Comparison of ENCODE assay signal across 19 cellular contexts in the genomic region with DNA sequence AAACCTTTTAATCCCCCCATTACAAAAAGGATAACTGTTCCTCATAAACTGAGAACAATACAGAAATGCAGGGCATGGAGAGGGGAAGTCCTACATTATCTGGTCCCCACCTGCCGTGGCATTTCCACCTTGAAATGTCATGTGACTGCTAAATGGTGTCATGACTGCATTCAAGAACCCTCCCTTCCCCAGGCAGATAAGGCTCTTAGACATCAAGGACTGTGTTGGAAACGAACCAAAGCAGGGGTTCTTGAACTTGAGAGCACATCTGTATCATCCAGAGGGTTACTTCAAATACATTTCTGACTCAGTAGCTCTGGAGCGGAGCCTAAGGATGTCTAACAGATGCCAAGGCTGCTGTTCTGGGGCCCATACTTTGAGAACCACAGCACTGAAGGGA. TPM values are rescaled to one million over a fixed set of nuclear protein-coding genes. Genes with fewer than 3 reads are reported as not detected.
DNase-seq lines count a peak whose midpoint lies in the region; TF ChIP-seq lines count a peak whose summit lies in the region.
"Had no signal": no experiment of that assay in that cellular context is flagged by ENCODE, and none has a peak within 500 bp of the region (broad histone marks: within the 10 kb centered on the region; RNA-seq: fewer than 3 reads in every experiment).

No MANE protein-coding gene starts in this region.

- no peak for TF ChIP-seq POLR2A in erythroblast (IDR thresholded peaks at IDR 0.05; ENCODE audit: low read length)

- H3K36me3 ChIP-seq in H7 (replicated peaks; ENCODE audit: control insufficient read depth, insufficient read depth, low read length), result peaks cover 8% of the 10 kb centered on the region
- peaks cover 0 to 11% of the 10 kb centered on the region in 2 experiments for H3K36me3 ChIP-seq in SK-N-SH (replicated peaks in 1 of 2; ENCODE audit: control insufficient read depth in 1 of 2, insufficient read depth in 2 of 2, low read length in 1 of 2)

- peaks cover 14% of the 10 kb centered on the region for H3F3A ChIP-seq in SK-N-SH (replicated peaks; ENCODE audit: insufficient read depth)

- H3K36me3 Mint-ChIP-seq in nephron (ENCODE audit: low read depth), result peaks cover 8% of the 10 kb centered on the region

- DNase-seq in DMS79 (lab: John Stamatoyannopoulos, UW), result peak; percentile 30
- peak; percentile 15 for DNase-seq in H7
- DNase-seq in choroid plexus epithelial cell (ENCODE audit: low read depth), result peak; percentile 35
- no peak for DNase-seq in erythroblast (lab: John Stamatoyannopoulos, UW)
- DNase-seq in SK-N-SH, result no peak
- no peak for DNase-seq in kidney glomerular epithelial cell (lab: John Stamatoyannopoulos, UW)
- DNase-seq: CD4-positive, alpha-beta T cell; COR-L47; DND-41; Karpas-422; NCI-H1694; NK-92 treated with Interleukin-12 subunit alpha and Interleukin-12 subunit beta, amount 100 ng/mL, for 24 hours; SIG-M5 had no signal

- no peak overlapping the region for H3K9ac ChIP-seq in SK-N-SH

- no peaks in the 10 kb centered on the region for H3K27me3 Mint-ChIP-seq in nephron (ENCODE audit: low read depth)
- H3K27me3 Mint-ChIP-seq: CD4-positive, alpha-beta T cell had no signal

- peaks cover 10 to 23% of the 10 kb centered on the region in 2 experiments for H3K4me1 ChIP-seq in SK-N-SH (ENCODE audit: control insufficient read depth in 1 of 2, insufficient read depth in 2 of 2, low read depth in 1 of 2, low read length in 1 of 2)

- H3K27me3 ChIP-seq in H7 (ENCODE audit: control insufficient read depth, insufficient read depth, low read length), result no peaks in the 10 kb centered on the region
- no peaks in the 10 kb centered on the region for H3K27me3 ChIP-seq in SK-N-SH (ENCODE audit: insufficient read depth)

- WGBS in SK-N-SH (ENCODE audit: low lambda C conversion rate), result 75% methylated on average over 3 of the region's 3 CpGs

- H3K4me3 Mint-ChIP-seq in nephron, result no peak overlapping the region
- H3K4me3 Mint-ChIP-seq: CD4-positive, alpha-beta T cell; GM23338 had no signal

- H3K4me3 ChIP-seq in H7 (ENCODE audit: insufficient read depth, low read depth, low read length), result no peak overlapping the region
- no peak overlapping the region for H3K4me3 ChIP-seq in choroid plexus epithelial cell (ENCODE audit: low read depth, low read length)
- no peak overlapping the region for H3K4me3 ChIP-seq in SK-N-SH (ENCODE audit: low read depth in 2 of 2, low read length in 1 of 2)
- H3K4me3 ChIP-seq: GM12878, GM23338 had no signal

- H3K27ac Mint-ChIP-seq in nephron, result peak overlapping the region; percentile 24 to 66 (median 48)
- H3K27ac Mint-ChIP-seq: CD4-positive, alpha-beta T cell; GM23338 had no signal

- no peak overlapping the region for H2AFZ ChIP-seq in SK-N-SH (ENCODE audit: low read depth)
- H2AFZ ChIP-seq: GM23338 had no signal

- no peak overlapping the region for H3K4me2 ChIP-seq in SK-N-SH
- H3K4me2 ChIP-seq: GM23338 had no signal

- H4K20me1 ChIP-seq in SK-N-SH (ENCODE audit: insufficient read depth), result no peaks in the 10 kb centered on the region

- POLR2A ChIA-PET in SK-N-SH (lab: Yijun Ruan, JAX), result no interaction called here

- no peaks in the 10 kb centered on the region for H3K9me2 ChIP-seq in SK-N-SH

- H3K9me3 Mint-ChIP-seq in nephron, result no peaks in the 10 kb centered on the region
- H3K9me3 Mint-ChIP-seq: CD4-positive, alpha-beta T cell; GM23338 had no signal

- TF ChIP-seq EP300 in SK-N-SH (IDR thresholded peaks at IDR 0.05; ENCODE audit: borderline replicate concordance in 1 of 2, low read depth in 1 of 2, low read length in 1 of 2), result no peak

- TF ChIP-seq RAD21 in SK-N-SH (IDR thresholded peaks at IDR 0.05; ENCODE audit: low read length), result no peak

- no peaks in the 10 kb centered on the region for H3K9me3 ChIP-seq in SK-N-SH

- H3K4me1 Mint-ChIP-seq in nephron, result peaks cover 46% of the 10 kb centered on the region

- no peaks in the 10 kb centered on the region for H3K79me2 ChIP-seq in SK-N-SH (ENCODE audit: insufficient read depth)

- H3K27ac ChIP-seq in SK-N-SH (ENCODE audit: low read depth in 2 of 2, low read length in 1 of 2), result no peak overlapping the region

- CTCF ChIA-PET in SK-N-SH (lab: Yijun Ruan, JAX), result interaction anchor here (1.0 to 2.8 kb wide), 2 partner anchors 15 to 28 kb away, joined by 3 to 26 read pairs; no protein-coding TSS in a partner anchor

- TF ChIP-seq CTCF in choroid plexus epithelial cell (conservative IDR thresholded peaks at IDR 0.05; ENCODE audit: low read depth, low read length) (no peak), nephron (IDR thresholded peaks at IDR 0.05; ENCODE audit: unreplicated experiment in 3 of 3) (no peak), SK-N-SH (IDR thresholded peaks at IDR 0.05) (no peak)

TF ChIP-seq in SK-N-SH, 30 proteins besides CTCF, POLR2A, EP300 and RAD21:
- TF ChIP-seq, protein P1, sequence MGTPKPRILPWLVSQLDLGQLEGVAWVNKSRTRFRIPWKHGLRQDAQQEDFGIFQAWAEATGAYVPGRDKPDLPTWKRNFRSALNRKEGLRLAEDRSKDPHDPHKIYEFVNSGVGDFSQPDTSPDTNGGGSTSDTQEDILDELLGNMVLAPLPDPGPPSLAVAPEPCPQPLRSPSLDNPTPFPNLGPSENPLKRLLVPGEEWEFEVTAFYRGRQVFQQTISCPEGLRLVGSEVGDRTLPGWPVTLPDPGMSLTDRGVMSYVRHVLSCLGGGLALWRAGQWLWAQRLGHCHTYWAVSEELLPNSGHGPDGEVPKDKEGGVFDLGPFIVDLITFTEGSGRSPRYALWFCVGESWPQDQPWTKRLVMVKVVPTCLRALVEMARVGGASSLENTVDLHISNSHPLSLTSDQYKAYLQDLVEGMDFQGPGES (IDR thresholded peaks at IDR 0.05; ENCODE audit: low read depth, low read length), result no peak
- TF ChIP-seq, protein P2, sequence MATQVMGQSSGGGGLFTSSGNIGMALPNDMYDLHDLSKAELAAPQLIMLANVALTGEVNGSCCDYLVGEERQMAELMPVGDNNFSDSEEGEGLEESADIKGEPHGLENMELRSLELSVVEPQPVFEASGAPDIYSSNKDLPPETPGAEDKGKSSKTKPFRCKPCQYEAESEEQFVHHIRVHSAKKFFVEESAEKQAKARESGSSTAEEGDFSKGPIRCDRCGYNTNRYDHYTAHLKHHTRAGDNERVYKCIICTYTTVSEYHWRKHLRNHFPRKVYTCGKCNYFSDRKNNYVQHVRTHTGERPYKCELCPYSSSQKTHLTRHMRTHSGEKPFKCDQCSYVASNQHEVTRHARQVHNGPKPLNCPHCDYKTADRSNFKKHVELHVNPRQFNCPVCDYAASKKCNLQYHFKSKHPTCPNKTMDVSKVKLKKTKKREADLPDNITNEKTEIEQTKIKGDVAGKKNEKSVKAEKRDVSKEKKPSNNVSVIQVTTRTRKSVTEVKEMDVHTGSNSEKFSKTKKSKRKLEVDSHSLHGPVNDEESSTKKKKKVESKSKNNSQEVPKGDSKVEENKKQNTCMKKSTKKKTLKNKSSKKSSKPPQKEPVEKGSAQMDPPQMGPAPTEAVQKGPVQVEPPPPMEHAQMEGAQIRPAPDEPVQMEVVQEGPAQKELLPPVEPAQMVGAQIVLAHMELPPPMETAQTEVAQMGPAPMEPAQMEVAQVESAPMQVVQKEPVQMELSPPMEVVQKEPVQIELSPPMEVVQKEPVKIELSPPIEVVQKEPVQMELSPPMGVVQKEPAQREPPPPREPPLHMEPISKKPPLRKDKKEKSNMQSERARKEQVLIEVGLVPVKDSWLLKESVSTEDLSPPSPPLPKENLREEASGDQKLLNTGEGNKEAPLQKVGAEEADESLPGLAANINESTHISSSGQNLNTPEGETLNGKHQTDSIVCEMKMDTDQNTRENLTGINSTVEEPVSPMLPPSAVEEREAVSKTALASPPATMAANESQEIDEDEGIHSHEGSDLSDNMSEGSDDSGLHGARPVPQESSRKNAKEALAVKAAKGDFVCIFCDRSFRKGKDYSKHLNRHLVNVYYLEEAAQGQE (IDR thresholded peaks at IDR 0.05; ENCODE audit: low read depth, low read length), result no peak
- TF ChIP-seq RXRA (IDR thresholded peaks at IDR 0.05; ENCODE audit: borderline replicate concordance, low read depth), result no peak

RNA-seq across cellular contexts. Expression of a gene that starts 18.4 kb away (rescaled TPM):
- 12.5 and 18.6 TPM in 2 replicates for total RNA-seq in H7 (2014; rRNA removed; shearing (Covaris generic))
- polyA plus RNA-seq in SK-N-SH (2012; rRNA removed), result 64.2 and 69.4 TPM in 2 replicates
- polyA plus RNA-seq in SK-N-SH (2012; cell fraction: cytosol; rRNA removed), result 51.4 and 73.9 TPM in 2 replicates
- 44.1 and 60.0 TPM in 2 replicates for polyA plus RNA-seq in SK-N-SH (2012; cell fraction: nucleus; rRNA removed)

RNA-seq across cellular contexts. Expression of a gene that starts 43.6 kb away (rescaled TPM):
- 0.48 TPM in 1 of 2 replicates, not detected in the other for total RNA-seq in H7 (2014; rRNA removed; shearing (Covaris generic))
- not detected in 2 replicates for polyA plus RNA-seq in SK-N-SH (2012; rRNA removed)
- polyA plus RNA-seq in SK-N-SH (2012; cell fraction: cytosol; rRNA removed), result 0.07 TPM in 1 of 2 replicates, not detected in the other
- 0.39 and 0.46 TPM in 2 replicates for polyA plus RNA-seq in SK-N-SH (2012; cell fraction: nucleus; rRNA removed)
- total RNA-seq: CD4-positive, alpha-beta T cell; GM23338; M059J; NCI-H460 had no signal
- polyA plus RNA-seq: BJ, GM23338 had no signal

RNA-seq across cellular contexts. Expression of a gene that starts 56.6 kb away (rescaled TPM):
- total RNA-seq in H7 (2014; rRNA removed; shearing (Covaris generic)), result 1.4 and 2.1 TPM in 2 replicates
- 3.1 and 3.7 TPM in 2 replicates for polyA plus RNA-seq in SK-N-SH (2012; rRNA removed)
- 1.0 and 2.3 TPM in 2 replicates for polyA plus RNA-seq in SK-N-SH (2012; cell fraction: cytosol; rRNA removed)
- 3.1 and 3.2 TPM in 2 replicates for polyA plus RNA-seq in SK-N-SH (2012; cell fraction: nucleus; rRNA removed)

Comparison
In these comparisons a context has a peak if more than half of its experiments do, and no peak if none do; other contexts are left out.
1. DNase-seq: peak in DMS79 (single experiment), H7 (single experiment) and choroid plexus epithelial cell (single experiment); none in erythroblast (0 of 2), SK-N-SH (single experiment) and kidney glomerular epithelial cell (single experiment).